13 cellular contexts compared by ENCODE assay signal in genomic region chr2:240615830-240616547, GRCh38. TPM values are rescaled to one million over a fixed set of nuclear protein-coding genes. Genes with fewer than 3 reads are reported as not detected.
DNase-seq lines count a peak whose midpoint lies in the region; ATAC-seq, FAIRE-seq and TF ChIP-seq lines count a peak whose summit lies in the region.
"Had no signal": no experiment of that assay in that cellular context is flagged by ENCODE, and none has a peak within 500 bp of the region (broad histone marks: within the 10 kb centered on the region; RNA-seq: fewer than 3 reads in every experiment).

No MANE protein-coding gene starts in this region.

- no peaks in the 10 kb centered on the region for H3K36me3 ChIP-seq in ovary

- H3K4me1 ChIP-seq in ovary (ENCODE audit: insufficient read depth), result no peaks in the 10 kb centered on the region

- no peak for TF ChIP-seq POLR2A in ovary (IDR thresholded peaks at IDR 0.05)

- no peak for TF ChIP-seq EP300 in ovary (IDR thresholded peaks at IDR 0.05)

- peak overlapping the region; percentile 47 for H3K27ac Mint-ChIP-seq in central memory CD8-positive, alpha-beta T cell (ENCODE audit: low read depth)
- H3K27ac Mint-ChIP-seq: activated CD8-positive, alpha-beta memory T cell treated with anti-CD3 and anti-CD28 coated beads, Interleukin-2, amount 10 ng/mL, durations not matched to agents 7 days and 5 days; stimulated activated effector memory CD8-positive, alpha-beta T cell treated with anti-CD3 and anti-CD28 coated beads, Interleukin-12 subunit alpha, Interleukin-12 subunit beta, amount 100 ng/mL, for 72 hours had no signal

- H3K27ac ChIP-seq in ovary (no peak overlapping the region), RWPE1 (no peak overlapping the region)

- POLR2A ChIA-PET in RWPE1 (lab: Yijun Ruan, JAX; ENCODE audit: low non-redundant PET), result no interaction called here

- 71 to 78% (median 78%) methylated on average over 19 to 20 of the region's 20 CpGs for WGBS in ovary, 3 donors

- no peaks in the 10 kb centered on the region for H3K27me3 Mint-ChIP-seq in central memory CD8-positive, alpha-beta T cell
- H3K27me3 Mint-ChIP-seq: activated CD8-positive, alpha-beta memory T cell treated with anti-CD3 and anti-CD28 coated beads, Interleukin-2, amount 10 ng/mL, durations not matched to agents 7 days and 5 days had no signal

- no peaks in the 10 kb centered on the region for H3K9me3 ChIP-seq in ovary

- ATAC-seq in central memory CD8-positive, alpha-beta T cell (replicated peaks; ENCODE audit: extremely low read depth, poor library complexity, severe bottlenecking), result no peak
- ATAC-seq: activated CD8-positive, alpha-beta memory T cell treated with anti-CD3 and anti-CD28 coated beads, Interleukin-2, amount 10 ng/mL, durations not matched to agents 7 days and 5 days; stimulated activated effector memory CD8-positive, alpha-beta T cell treated with anti-CD3 and anti-CD28 coated beads, Interleukin-12 subunit alpha, Interleukin-12 subunit beta, amount 100 ng/mL, for 72 hours had no signal

- H3K9me3 Mint-ChIP-seq in central memory CD8-positive, alpha-beta T cell, result no peaks in the 10 kb centered on the region

- TF ChIP-seq CTCF in ovary (IDR thresholded peaks at IDR 0.05) (no peak), RWPE1 (conservative IDR thresholded peaks at IDR 0.05; ENCODE audit: low read depth) (no peak)

- intact Hi-C loops in ovary (cut with DNase I), result loop anchor here in 1 of 4 donors (10.0 kb wide), 1 partner anchor 111 kb away; no protein-coding TSS in a partner anchor

- CTCF ChIA-PET in RWPE1 (lab: Yijun Ruan, JAX), result interaction anchor here (0.7 kb wide), 1 partner anchor 45 kb away, joined by 3 read pairs; no protein-coding TSS in a partner anchor

- no peak overlapping the region for H3K4me3 ChIP-seq in ovary

- H3K27me3 ChIP-seq in ovary, result no peaks in the 10 kb centered on the region

- peaks cover 21% of the 10 kb centered on the region for H3K4me1 Mint-ChIP-seq in central memory CD8-positive, alpha-beta T cell

- no peak overlapping the region for H3K4me3 Mint-ChIP-seq in central memory CD8-positive, alpha-beta T cell
- H3K4me3 Mint-ChIP-seq: activated CD8-positive, alpha-beta memory T cell treated with anti-CD3 and anti-CD28 coated beads, Interleukin-2, amount 10 ng/mL, durations not matched to agents 7 days and 5 days; stimulated activated effector memory CD8-positive, alpha-beta T cell treated with anti-CD3 and anti-CD28 coated beads, Interleukin-12 subunit alpha, Interleukin-12 subunit beta, amount 100 ng/mL, for 72 hours had no signal

- no peaks in the 10 kb centered on the region for H3K36me3 Mint-ChIP-seq in central memory CD8-positive, alpha-beta T cell (ENCODE audit: insufficient read depth)

- DNase-seq in activated T-cell treated with anti-CD3 and anti-CD28 coated beads, Interleukin-2, amount 50 U/mL, for 1 hour, result peak; percentile 4
- no peak for DNase-seq in activated T-cell treated with anti-CD3 and anti-CD28 coated beads, Interleukin-2, amount 50 U/mL, for 48 hours
- peak; percentile 32 for DNase-seq in MV-4-11 (lab: John Stamatoyannopoulos, UW)
- no peak for DNase-seq in central memory CD8-positive, alpha-beta T cell (ENCODE audit: low spot score in 2 of 2)
- peak in 3 of 5 donors; percentile 11 to 44 (median 19) for DNase-seq in ovary
- DNase-seq in RWPE1 (ENCODE audit: low spot score), result no peak
- no peak for DNase-seq in hippocampal formation (lab: John Stamatoyannopoulos, UW)
- no peak for DNase-seq in GM19239 (ENCODE audit: insufficient read length, low spot score)
- DNase-seq: activated CD8-positive, alpha-beta memory T cell treated with anti-CD3 and anti-CD28 coated beads, Interleukin-2, amount 10 ng/mL, durations not matched to agents 7 days and 5 days; effector memory CD4-positive, alpha-beta T cell; NCI-H69; stimulated activated CD4-positive, alpha-beta T cell treated with anti-CD3 and anti-CD28 coated beads, Interleukin-4, amount 100 ng/mL, for 24 hours had no signal

- no peak for FAIRE-seq in GM19239 (lab: Jason Lieb, UNC)

RNA-seq across cellular contexts. Expression of gene GPR35, which starts 9.3 kb away (rescaled TPM):
- total RNA-seq in ovary, result 1 to 10 TPM; 2.1 to 4.2 (median 2.5) TPM
- polyA plus RNA-seq in ovary, result 1 to 10 TPM in 1 of 2 donors, under 1 TPM in 1; 0.27 to 2.2 TPM

RNA-seq across cellular contexts. Expression of gene CAPN10, which starts 29.5 kb away (rescaled TPM):
- 10 to 100 TPM; 15.5 to 34.3 (median 26.8) TPM for total RNA-seq in ovary
- polyA plus RNA-seq in ovary, result 10 to 100 TPM in 1 of 2 donors, 1 to 10 TPM in 1; 2.2 to 21.7 TPM

RNA-seq across cellular contexts. Expression of gene RNPEPL1, which starts 47.7 kb away (rescaled TPM):
- 10 to 100 TPM; 15.1 to 25.2 (median 23.2) TPM for total RNA-seq in ovary
- polyA plus RNA-seq in ovary, result 10 to 100 TPM in 1 of 2 donors, 1 to 10 TPM in 1; 3.5 to 27.3 TPM

RNA-seq across cellular contexts. Expression of gene DUSP28, which starts 55.8 kb away (rescaled TPM):
- 1 to 10 TPM; 2.7 to 9.9 (median 4.3) TPM for total RNA-seq in ovary
- polyA plus RNA-seq in ovary, result 1 to 10 TPM; 4.0 to 5.3 TPM

RNA-seq across cellular contexts. Expression of gene ANKMY1, which starts 58.2 kb away (rescaled TPM):
- total RNA-seq in ovary, result 10 to 100 TPM; 13.7 to 24.2 (median 21.6) TPM
- polyA plus RNA-seq in ovary, result 10 to 100 TPM; 11.5 to 13.8 TPM

Comparison
In these comparisons a context has a peak if more than half of its experiments do, and no peak if none do; other contexts are left out.
1. DNase-seq: peak in activated T-cell treated with anti-CD3 and anti-CD28 coated beads, Interleukin-2, amount 50 U/mL, for 1 hour (single experiment), MV-4-11 (single experiment) and ovary (3 of 5); none in activated T-cell treated with anti-CD3 and anti-CD28 coated beads, Interleukin-2, amount 50 U/mL, for 48 hours (0 of 2), central memory CD8-positive, alpha-beta T cell (0 of 2), RWPE1 (single experiment), hippocampal formation (0 of 2) and GM19239 (single experiment).